Comparison of ENCODE assay signal across 20 cellular contexts in the genomic region with DNA sequence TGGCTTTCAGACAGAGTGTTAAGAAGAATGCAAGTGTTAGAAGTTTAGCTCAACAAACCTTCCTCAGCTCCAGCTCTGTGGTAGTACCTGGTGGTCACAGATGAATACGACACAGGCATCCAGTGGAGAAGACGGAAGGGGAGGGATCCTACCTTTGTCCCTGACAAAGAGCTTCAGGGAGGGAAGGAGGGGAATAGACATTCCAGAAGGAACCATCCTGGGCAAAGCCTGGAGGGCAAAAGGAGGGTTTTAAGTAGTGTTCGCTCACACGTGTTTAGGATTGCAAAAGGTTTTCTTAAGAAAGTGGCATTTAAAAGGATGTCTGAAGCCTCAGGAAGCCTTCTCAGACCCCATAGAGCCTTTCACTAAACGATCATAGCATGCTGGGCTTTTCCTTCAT. TPM values are rescaled to one million over a fixed set of nuclear protein-coding genes. Genes with fewer than 3 reads are reported as not detected.
DNase-seq lines count a peak whose midpoint lies in the region; ATAC-seq and TF ChIP-seq lines count a peak whose summit lies in the region.
"Had no signal": no experiment of that assay in that cellular context is flagged by ENCODE, and none has a peak within 500 bp of the region (broad histone marks: within the 10 kb centered on the region; RNA-seq: fewer than 3 reads in every experiment).

No MANE protein-coding gene starts in this region.

- H3K27me3 ChIP-seq in Panc1 (ENCODE audit: control insufficient read depth, insufficient read depth, low read length) (no peaks in the 10 kb centered on the region), iPS-20b (ENCODE audit: insufficient read depth, low read length) (no peaks in the 10 kb centered on the region)
- H3K27me3 ChIP-seq: sigmoid colon had no signal

- H3K9me3 Mint-ChIP-seq in activated naive CD4-positive, alpha-beta T cell treated with anti-CD3 and anti-CD28 coated beads, Interleukin-2, amount 50 U/mL, for 24 hours, result no peaks in the 10 kb centered on the region
- no peaks in the 10 kb centered on the region for H3K9me3 Mint-ChIP-seq in stimulated activated effector memory CD8-positive, alpha-beta T cell treated with anti-CD3 and anti-CD28 coated beads, Interleukin-12 subunit alpha, Interleukin-12 subunit beta, amount 100 ng/mL, for 72 hours
- H3K9me3 Mint-ChIP-seq: stimulated activated naive CD8-positive, alpha-beta T cell treated with anti-CD3 and anti-CD28 coated beads, Interleukin-15, amount 100 ng/mL, for 72 hours had no signal

- H3K4me1 ChIP-seq in Panc1 (ENCODE audit: control insufficient read depth, insufficient read depth, low read length), result peaks cover 15% of the 10 kb centered on the region
- peaks cover 28% of the 10 kb centered on the region for H3K4me1 ChIP-seq in iPS-20b (ENCODE audit: insufficient read depth, low read length)

- in situ Hi-C loops in Panc1 (cut with HindIII; ENCODE audit: low pct_unique_long_range_greater_than_20kb, low sequenced_read_pairs), result no loop called here

- ATAC-seq in Panc1 (no peak), GM19463 (IDR thresholded peaks at IDR 0.05; ENCODE audit: unreplicated experiment) (no peak), HG02678 (IDR thresholded peaks at IDR 0.05; ENCODE audit: unreplicated experiment) (no peak)
- no peak for ATAC-seq in stimulated activated effector memory CD8-positive, alpha-beta T cell treated with anti-CD3 and anti-CD28 coated beads, Interleukin-12 subunit alpha, Interleukin-12 subunit beta, amount 100 ng/mL, for 72 hours
- ATAC-seq: A549; stimulated activated naive CD8-positive, alpha-beta T cell treated with anti-CD3 and anti-CD28 coated beads, Interleukin-15, amount 100 ng/mL, for 72 hours had no signal

- H3K9me3 ChIP-seq in Panc1 (ENCODE audit: control insufficient read depth, insufficient read depth, low read depth, low read length), result no peaks in the 10 kb centered on the region
- 0 out of 2 replicates have a peak, but pooled peaks cover 3% of the 10 kb centered on the region for H3K9me3 ChIP-seq in iPS-20b (ENCODE audit: insufficient read depth, low read depth, low read length)
- H3K9me3 ChIP-seq: A549, sigmoid colon had no signal

- intact Hi-C loops in Panc1 (cut with micrococcal nuclease; ENCODE audit: unreplicated experiment), result no loop called here

- H3K4me3 Mint-ChIP-seq in activated naive CD4-positive, alpha-beta T cell treated with anti-CD3 and anti-CD28 coated beads, Interleukin-2, amount 50 U/mL, for 24 hours, result peak overlapping the region; percentile 98
- H3K4me3 Mint-ChIP-seq in stimulated activated effector memory CD8-positive, alpha-beta T cell treated with anti-CD3 and anti-CD28 coated beads, Interleukin-12 subunit alpha, Interleukin-12 subunit beta, amount 100 ng/mL, for 72 hours, result no peak overlapping the region

- BruUV-seq in Panc1 (replicated peaks; lab: Mats Ljungman, UMichigan), result TSS peak; percentile 47

- H3K9ac ChIP-seq in iPS-20b (ENCODE audit: low read depth, low read length), result 0 out of 2 replicates have a peak overlapping the region, but pooled peaks have one; percentile 6

- CTCF ChIA-PET in Panc1 (lab: Charles Lee), result no interaction called here

- H3K27ac ChIP-seq in Panc1 (ENCODE audit: low read length), result no peak overlapping the region
- no peak overlapping the region for H3K27ac ChIP-seq in iPS-20b (ENCODE audit: low read length)
- H3K27ac ChIP-seq: A549, sigmoid colon, SK-N-MC had no signal

- peaks cover 11% of the 10 kb centered on the region for H3K36me3 Mint-ChIP-seq in activated naive CD4-positive, alpha-beta T cell treated with anti-CD3 and anti-CD28 coated beads, Interleukin-2, amount 50 U/mL, for 24 hours
- H3K36me3 Mint-ChIP-seq in stimulated activated effector memory CD8-positive, alpha-beta T cell treated with anti-CD3 and anti-CD28 coated beads, Interleukin-12 subunit alpha, Interleukin-12 subunit beta, amount 100 ng/mL, for 72 hours, result peaks cover 38% of the 10 kb centered on the region

- no peak for DNase-seq in activated naive CD4-positive, alpha-beta T cell treated with Interleukin-2 at 50 U/mL for 16 hours
- DNase-seq in Panc1 (ENCODE audit: low read depth, low spot score), result no peak
- DNase-seq in stimulated activated effector memory CD8-positive, alpha-beta T cell treated with anti-CD3 and anti-CD28 coated beads, Interleukin-12 subunit alpha, Interleukin-12 subunit beta, amount 100 ng/mL, for 72 hours (ENCODE audit: low spot score in 2 of 2), result peak in 1 of 2 donors; percentile 40
- DNase-seq in KG1 (lab: John Stamatoyannopoulos, UW), result no peak
- DNase-seq: activated naive CD4-positive, alpha-beta T cell; C1 segment of cervical spinal cord; hippocampal formation; NCI-H1092 treated with DMSO at 0.1 percent for 48 hours; NCI-H2171; occipital lobe; sigmoid colon; stimulated activated naive CD8-positive, alpha-beta T cell treated with anti-CD3 and anti-CD28 coated beads, Interleukin-15, amount 100 ng/mL, for 72 hours; T1000; trophoblast cell had no signal

- no peaks in the 10 kb centered on the region for H3K27me3 Mint-ChIP-seq in activated naive CD4-positive, alpha-beta T cell treated with anti-CD3 and anti-CD28 coated beads, Interleukin-2, amount 50 U/mL, for 24 hours
- H3K27me3 Mint-ChIP-seq: stimulated activated naive CD8-positive, alpha-beta T cell treated with anti-CD3 and anti-CD28 coated beads, Interleukin-15, amount 100 ng/mL, for 72 hours had no signal

- no peak for TF ChIP-seq CTCF in Panc1 (IDR thresholded peaks at IDR 0.05)

- H3K36me3 ChIP-seq in Panc1 (ENCODE audit: control insufficient read depth, insufficient read depth, low read length), result no peaks in the 10 kb centered on the region; the same call in 1 of the 2 replicates
- peaks cover 22% of the 10 kb centered on the region; the same call in 1 of the 2 replicates for H3K36me3 ChIP-seq in iPS-20b (ENCODE audit: insufficient read depth, low read depth, low read length)

- H3K4me1 Mint-ChIP-seq in activated naive CD4-positive, alpha-beta T cell treated with anti-CD3 and anti-CD28 coated beads, Interleukin-2, amount 50 U/mL, for 24 hours, result peaks cover 37% of the 10 kb centered on the region
- H3K4me1 Mint-ChIP-seq in stimulated activated effector memory CD8-positive, alpha-beta T cell treated with anti-CD3 and anti-CD28 coated beads, Interleukin-12 subunit alpha, Interleukin-12 subunit beta, amount 100 ng/mL, for 72 hours, result peaks cover 51% of the 10 kb centered on the region

- POLR2A ChIA-PET in Panc1 (lab: Charles Lee), result no interaction called here

- H3K4me3 ChIP-seq in Panc1 (ENCODE audit: low read depth in 2 of 2, low read length in 2 of 2), result no peak overlapping the region
- H3K4me3 ChIP-seq in iPS-20b (ENCODE audit: low read length), result peak overlapping the region; percentile 89
- H3K4me3 ChIP-seq: A549, sigmoid colon, SK-N-MC had no signal

- H3K27ac Mint-ChIP-seq in activated naive CD4-positive, alpha-beta T cell treated with anti-CD3 and anti-CD28 coated beads, Interleukin-2, amount 50 U/mL, for 24 hours, result no peak overlapping the region
- peak overlapping the region; percentile 97 for H3K27ac Mint-ChIP-seq in stimulated activated effector memory CD8-positive, alpha-beta T cell treated with anti-CD3 and anti-CD28 coated beads, Interleukin-12 subunit alpha, Interleukin-12 subunit beta, amount 100 ng/mL, for 72 hours

RNA-seq across cellular contexts. Expression of a gene that starts 2.8 kb away (rescaled TPM):
- total RNA-seq in Panc1 (2021; ENCODE audit: unreplicated experiment), result 13.8 TPM
- polyA plus RNA-seq in Panc1 (2012; ENCODE audit: insufficient read length), result 8.9 TPM

RNA-seq across cellular contexts. Expression of a gene that starts 3.0 kb away (rescaled TPM):
- 51.2 TPM for total RNA-seq in Panc1 (2021; ENCODE audit: unreplicated experiment)
- 47.3 TPM for polyA plus RNA-seq in Panc1 (2012; ENCODE audit: insufficient read length)

RNA-seq across cellular contexts. Expression of a gene that starts 56.5 kb away (rescaled TPM):
- total RNA-seq in Panc1 (2021; ENCODE audit: unreplicated experiment), result 15.1 TPM
- polyA plus RNA-seq in Panc1 (2012; ENCODE audit: insufficient read length), result 13.9 TPM

RNA-seq across cellular contexts. Expression of a gene that starts 56.8 kb away (rescaled TPM):
- 11.9 TPM for total RNA-seq in Panc1 (2021; ENCODE audit: unreplicated experiment)
- polyA plus RNA-seq in Panc1 (2012; ENCODE audit: insufficient read length), result 6.0 TPM
